In the genomic region with DNA sequence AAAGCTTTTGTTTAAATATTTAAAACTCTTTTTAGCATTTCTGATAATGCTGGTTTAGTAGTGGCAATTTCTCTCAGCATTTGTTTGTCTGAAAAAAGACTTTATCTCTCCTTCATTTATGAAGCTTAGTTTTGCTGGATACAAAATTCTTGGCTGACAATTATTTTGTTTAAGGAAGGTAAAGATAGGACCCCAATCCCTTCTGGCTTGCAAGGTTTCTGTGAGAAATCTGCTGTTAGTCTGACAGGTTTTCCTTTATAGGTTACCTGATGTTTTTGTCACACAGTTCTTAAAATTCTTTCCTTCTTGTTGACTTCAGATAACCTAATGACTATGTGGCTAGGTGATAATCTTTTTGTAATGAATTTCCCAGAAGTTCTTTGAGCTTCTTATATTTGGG, we compare ENCODE assay signal across 7 cellular contexts. TPM values are rescaled to one million over a fixed set of nuclear protein-coding genes. Genes with fewer than 3 reads are reported as not detected.
"Had no signal": no experiment of that assay in that cellular context is flagged by ENCODE, and none has a peak within 500 bp of the region (broad histone marks: within the 10 kb centered on the region; RNA-seq: fewer than 3 reads in every experiment).

No MANE protein-coding gene starts in this region.

RNA-seq across cellular contexts. Expression of gene CXCR2, which starts 3.5 kb away (rescaled TPM):
- total RNA-seq: GM23248, H4, H7, HFFc6 had no signal
- polyA plus RNA-seq: GM23248 had no signal

RNA-seq across cellular contexts. Expression of gene CXCR1, which starts 44.5 kb away (rescaled TPM):
- total RNA-seq: GM23248, GM23338, H1, H4, H7, H9, HFFc6 had no signal
- polyA plus RNA-seq: GM23248, GM23338, H1 had no signal

RNA-seq across cellular contexts. Expression of gene RUFY4, which starts 53.2 kb away (rescaled TPM):
- total RNA-seq: GM23248, GM23338, H4, H7, HFFc6 had no signal
- polyA plus RNA-seq: GM23248 had no signal
